Comparison of ENCODE assay signal across 13 cellular contexts in the genomic region with DNA sequence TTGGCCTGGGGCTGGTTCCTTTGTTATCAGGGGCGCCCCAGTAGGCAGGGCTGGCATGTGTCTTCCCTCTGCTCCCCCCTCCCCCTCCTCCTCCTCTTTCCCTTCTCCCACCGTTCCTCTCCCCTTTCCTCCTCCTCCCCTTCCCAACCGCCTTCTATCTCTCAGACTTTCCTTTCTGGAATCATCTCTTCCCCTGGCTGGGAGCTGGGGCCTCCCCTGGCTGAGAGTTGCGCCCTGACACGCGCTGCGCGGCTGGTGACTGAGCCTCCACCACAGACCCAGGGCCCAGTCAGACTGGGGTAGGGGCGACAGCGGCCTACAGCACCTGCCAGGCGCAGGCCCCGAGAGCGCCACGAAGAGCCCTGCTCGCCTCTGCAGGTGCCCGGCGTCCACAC. TPM values are rescaled to one million over a fixed set of nuclear protein-coding genes. Genes with fewer than 3 reads are reported as not detected.
A peak's percentile ranks its signal among the peaks of the same experiment; 100 is the strongest.
DNase-seq lines count a peak whose midpoint lies in the region; ATAC-seq and TF ChIP-seq lines count a peak whose summit lies in the region.
"Had no signal": no experiment of that assay in that cellular context is flagged by ENCODE, and none has a peak within 500 bp of the region (broad histone marks: within the 10 kb centered on the region; RNA-seq: fewer than 3 reads in every experiment).

No MANE protein-coding gene starts in this region.

- no peaks in the 10 kb centered on the region for H3K9me3 ChIP-seq in heart left ventricle
- no peaks in the 10 kb centered on the region for H3K9me3 ChIP-seq in effector memory CD4-positive, alpha-beta T cell (ENCODE audit: control insufficient read depth, low read length)
- no peaks in the 10 kb centered on the region for H3K9me3 ChIP-seq in upper lobe of right lung

- H3K4me1 ChIP-seq in heart left ventricle (peaks cover 0 to 46% (median 28%) of the 10 kb centered on the region in 12 donors), upper lobe of right lung (peaks cover 31% of the 10 kb centered on the region)
- peaks cover 37% of the 10 kb centered on the region for H3K4me1 ChIP-seq in effector memory CD4-positive, alpha-beta T cell (ENCODE audit: control insufficient read depth, insufficient read depth, low read length, poor library complexity, severe bottlenecking)

- H3K4me1 Mint-ChIP-seq in naive thymus-derived CD8-positive, alpha-beta T cell = peaks cover 20 to 69% (median 33%) of the 10 kb centered on the region in 4 donors

- H3K4me3 Mint-ChIP-seq in naive thymus-derived CD8-positive, alpha-beta T cell = peak overlapping the region in 7 of 10 donors; percentile 12 to 89 (median 85)

- WGBS in heart left ventricle, 4 donors = 26 to 46% (median 32%) methylated on average over 13 to 17 of the region's 17 CpGs

- no peaks in the 10 kb centered on the region for H3K36me3 Mint-ChIP-seq in naive thymus-derived CD8-positive, alpha-beta T cell
- H3K36me3 Mint-ChIP-seq: activated naive CD4-positive, alpha-beta T cell treated with anti-CD3 and anti-CD28 coated beads, Interleukin-2, amount 50 U/mL, for 24 hours had no signal

- H3K27me3 ChIP-seq in heart left ventricle (peaks cover 0 to 81% (median 50%) of the 10 kb centered on the region in 9 donors), upper lobe of right lung (peaks cover 63% of the 10 kb centered on the region)
- peaks cover 62% of the 10 kb centered on the region for H3K27me3 ChIP-seq in effector memory CD4-positive, alpha-beta T cell (replicated peaks; ENCODE audit: control insufficient read depth, insufficient read depth, low read length, poor library complexity, severe bottlenecking)

- H3K36me3 ChIP-seq in heart left ventricle (no peaks in the 10 kb centered on the region), upper lobe of right lung (no peaks in the 10 kb centered on the region)
- no peaks in the 10 kb centered on the region for H3K36me3 ChIP-seq in effector memory CD4-positive, alpha-beta T cell (ENCODE audit: control insufficient read depth, insufficient read depth, low read length)

- intact Hi-C loops in heart left ventricle (cut with DNase I) (no loop called here), Right ventricle myocardium inferior (cut with DNase I) (no loop called here), upper lobe of right lung (cut with DNase I) (no loop called here)

- no peak for DNase-seq in heart left ventricle
- DNase-seq in Right ventricle myocardium inferior (ENCODE audit: missing footprints) = no peak
- DNase-seq in effector memory CD4-positive, alpha-beta T cell = no peak
- no peak for DNase-seq in naive thymus-derived CD8-positive, alpha-beta T cell
- DNase-seq in upper lobe of right lung = no peak
- no peak for DNase-seq in NOMO-1 (lab: John Stamatoyannopoulos, UW; ENCODE audit: unreplicated experiment in 2 of 2)
- DNase-seq: kidney glomerular epithelial cell, NCI-H2081 had no signal

- H3K27ac Mint-ChIP-seq in naive thymus-derived CD8-positive, alpha-beta T cell = peak overlapping the region in 4 of 10 donors; percentile 4 to 86 (median 33)
- H3K27ac Mint-ChIP-seq: activated naive CD4-positive, alpha-beta T cell treated with anti-CD3 and anti-CD28 coated beads, Interleukin-2, amount 50 U/mL, for 24 hours had no signal

- ATAC-seq in heart left ventricle (peak in 1 of 4 donors; percentile 4), Right ventricle myocardium inferior (no peak), upper lobe of right lung (no peak), HG02840 (IDR thresholded peaks at IDR 0.05; ENCODE audit: low FRiP score, unreplicated experiment) (no peak), GM18867 (IDR thresholded peaks at IDR 0.05; ENCODE audit: unreplicated experiment) (no peak)
- peak; percentile 22 to 26 for ATAC-seq in naive thymus-derived CD8-positive, alpha-beta T cell

- H3K9me3 Mint-ChIP-seq in naive thymus-derived CD8-positive, alpha-beta T cell = no peaks in the 10 kb centered on the region
- H3K9me3 Mint-ChIP-seq: activated naive CD4-positive, alpha-beta T cell treated with anti-CD3 and anti-CD28 coated beads, Interleukin-2, amount 50 U/mL, for 24 hours had no signal

- TF ChIP-seq CTCF in heart left ventricle (IDR thresholded peaks at IDR 0.05) (no peak), upper lobe of right lung (IDR thresholded peaks at IDR 0.05) (no peak)

- H3K4me3 ChIP-seq in heart left ventricle (peak overlapping the region in 11 of 12 donors; percentile 15 to 65 (median 58)), upper lobe of right lung (peak overlapping the region; percentile 45)
- peak overlapping the region; percentile 26 for H3K4me3 ChIP-seq in effector memory CD4-positive, alpha-beta T cell (ENCODE audit: insufficient read depth, low read depth, low read length, poor library complexity, severe bottlenecking)

- peak overlapping the region in 9 of 12 donors; percentile 47 to 76 (median 65) for H3K27ac ChIP-seq in heart left ventricle
- no peak overlapping the region for H3K27ac ChIP-seq in effector memory CD4-positive, alpha-beta T cell (ENCODE audit: insufficient read depth, low read length, poor library complexity, severe bottlenecking)
- peak overlapping the region; percentile 55 for H3K27ac ChIP-seq in upper lobe of right lung
- H3K27ac ChIP-seq: VCaP had no signal

- H3K27me3 Mint-ChIP-seq in naive thymus-derived CD8-positive, alpha-beta T cell = peaks cover 35 to 73% (median 46%) of the 10 kb centered on the region in 5 donors

- no peak for TF ChIP-seq POLR2A in heart left ventricle (IDR thresholded peaks at IDR 0.05)

- POLR2A ChIA-PET in naive thymus-derived CD8-positive, alpha-beta T cell (lab: Charles Lee) = interaction anchor here (0.6 kb wide), 1 partner anchor 48 kb away, joined by 5 read pairs; no protein-coding TSS in a partner anchor

RNA-seq across cellular contexts. Expression of gene PNMA8B, which starts 2.8 kb away (rescaled TPM):
- total RNA-seq in heart left ventricle = 1 to 10 TPM in 2 of 9 donors, under 1 TPM in 7; 0.38 to 1.1 (median 0.69) TPM
- under 1 TPM; 0.27 to 0.69 TPM for polyA plus RNA-seq in heart left ventricle
- total RNA-seq in Right ventricle myocardium inferior = 0.68 TPM
- total RNA-seq in naive thymus-derived CD8-positive, alpha-beta T cell = 1 to 10 TPM; 1.2 to 1.6 TPM
- under 1 TPM in 2 of 3 donors, not detected in 1; 0.20 to 0.91 TPM for polyA plus RNA-seq in naive thymus-derived CD8-positive, alpha-beta T cell
- 1.9 TPM for total RNA-seq in upper lobe of right lung
- total RNA-seq: HT1080 had no signal

RNA-seq across cellular contexts. Expression of gene PNMA8A, which starts 21.5 kb away (rescaled TPM):
- 10 to 100 TPM in 3 of 9 donors, 1 to 10 TPM in 6; 2.1 to 12.1 (median 9.3) TPM for total RNA-seq in heart left ventricle
- polyA plus RNA-seq in heart left ventricle = 1 to 10 TPM; 3.2 to 6.0 TPM
- total RNA-seq in Right ventricle myocardium inferior = 7.6 TPM
- 1 to 10 TPM; 3.0 to 3.5 TPM for total RNA-seq in naive thymus-derived CD8-positive, alpha-beta T cell
- not detected for polyA plus RNA-seq in naive thymus-derived CD8-positive, alpha-beta T cell
- total RNA-seq in upper lobe of right lung = 1.8 TPM
- total RNA-seq: HT1080 had no signal

Comparison
In these comparisons a context has a peak if more than half of its experiments do, and no peak if none do; other contexts are left out.
1. ATAC-seq: peak in naive thymus-derived CD8-positive, alpha-beta T cell (2 of 2); none in Right ventricle myocardium inferior (single experiment), upper lobe of right lung (single experiment), HG02840 (single experiment) and GM18867 (single experiment).
2. Peak in every context shown above with its lines, with median percentiles within 50 percentile points of each other: H3K4me3 ChIP-seq.